In genomic region chr18:36717422-36718110, GRCh38 we compare ENCODE assay signal across 15 cellular contexts.
DNase-seq lines count a peak whose midpoint lies in the region; ATAC-seq lines count a peak whose summit lies in the region.
"Had no signal": no experiment of that assay in that cellular context is flagged by ENCODE, and none has a peak within 500 bp of the region (broad histone marks: within the 10 kb centered on the region; RNA-seq: fewer than 3 reads in every experiment).

No MANE protein-coding gene starts in this region.

- no peak overlapping the region for H2BK15ac ChIP-seq in mesendoderm (replicated peaks; ENCODE audit: low read depth)

- no peak overlapping the region for H2BK120ac ChIP-seq in mesendoderm (ENCODE audit: low read depth, low read length)

- no peak overlapping the region for H3K4me2 ChIP-seq in mesendoderm (ENCODE audit: low read length)
- H3K4me2 ChIP-seq: BLaER1 had no signal

- H3K36me3 ChIP-seq in mesendoderm (ENCODE audit: control insufficient read depth, insufficient read depth, low read length) = no peaks in the 10 kb centered on the region
- H3K36me3 ChIP-seq: BLaER1 had no signal

- intact Hi-C loops in cardiac septum (cut with DNase I) = no loop called here
- intact Hi-C loops in Right ventricle myocardium superior (cut with DNase I) = no loop called here

- H2BK5ac ChIP-seq in mesendoderm (ENCODE audit: low read length) = no peak overlapping the region

- H3K79me2 ChIP-seq in mesendoderm (ENCODE audit: control insufficient read depth, insufficient read depth, low read length) = no peaks in the 10 kb centered on the region

- H2AK5ac ChIP-seq in mesendoderm (ENCODE audit: low read length) = no peak overlapping the region

- peak; percentile 71 for DNase-seq in cardiac septum (ENCODE audit: low spot score)
- no peak for DNase-seq in Right ventricle myocardium superior
- DNase-seq in NCI-H510A treated with DMSO at 0.1 percent for 48 hours (lab: John Stamatoyannopoulos, UW) = peak; percentile 34
- peak; percentile 3 for DNase-seq in mesendoderm
- no peak for DNase-seq in activated effector memory CD4-positive, alpha-beta T cell treated with anti-CD3 and anti-CD28 coated beads, Interleukin-2, amount 50 U/mL, for 16 hours
- DNase-seq: 8988T; CD4-positive, alpha-beta memory T cell; DMS153; DMS79; GF-D8; H9 had no signal

- no peaks in the 10 kb centered on the region for H3K79me1 ChIP-seq in mesendoderm (ENCODE audit: low read length)

- H4K5ac ChIP-seq in mesendoderm (ENCODE audit: low read length) = no peak overlapping the region

- H3K23ac ChIP-seq in mesendoderm (ENCODE audit: low read length) = no peak overlapping the region

- H3K27me3 ChIP-seq in mesendoderm (ENCODE audit: insufficient read depth, low read length, poor library complexity) = no peaks in the 10 kb centered on the region
- H3K27me3 ChIP-seq: BLaER1 had no signal

- H3K27ac ChIP-seq in mesendoderm (ENCODE audit: low read depth, low read length) = no peak overlapping the region
- H3K27ac ChIP-seq: BLaER1 had no signal

- no peak overlapping the region for H3K18ac ChIP-seq in mesendoderm (ENCODE audit: low read length)

- H3K4ac ChIP-seq in mesendoderm (ENCODE audit: low read depth, low read length) = no peak overlapping the region

- ATAC-seq in Right ventricle myocardium superior (ENCODE audit: poor library complexity) = no peak
- no peak for ATAC-seq in GM21390 (IDR thresholded peaks at IDR 0.05; ENCODE audit: unreplicated experiment)
- no peak for ATAC-seq in GM19324 (IDR thresholded peaks at IDR 0.05; ENCODE audit: low FRiP score, unreplicated experiment)
- ATAC-seq: HepG2 had no signal

- no peak overlapping the region for H3K56ac ChIP-seq in mesendoderm (ENCODE audit: low read length)

- H3K9ac ChIP-seq in mesendoderm (ENCODE audit: low read length) = no peak overlapping the region
- H3K9ac ChIP-seq: BLaER1 had no signal

- no CpG with 5 or more reads among the region's 12 CpGs for WGBS in mesendoderm (ENCODE audit: extremely low coverage, insufficient coverage, low lambda C conversion rate)

- H4K8ac ChIP-seq in mesendoderm (ENCODE audit: low read depth, low read length) = no peak overlapping the region

- peaks cover 4% of the 10 kb centered on the region for H3K4me1 ChIP-seq in mesendoderm (ENCODE audit: control insufficient read depth, low read depth, low read length)
- H3K4me1 ChIP-seq: BLaER1 had no signal

- no peak overlapping the region for H3K4me3 ChIP-seq in mesendoderm (ENCODE audit: low read length)
- H3K4me3 ChIP-seq: BLaER1 had no signal

Comparison
In these comparisons a context has a peak if more than half of its experiments do, and no peak if none do; other contexts are left out.
1. DNase-seq: peak in cardiac septum (single experiment), NCI-H510A treated with DMSO at 0.1 percent for 48 hours (single experiment) and mesendoderm (single experiment); none in Right ventricle myocardium superior (single experiment) and activated effector memory CD4-positive, alpha-beta T cell treated with anti-CD3 and anti-CD28 coated beads, Interleukin-2, amount 50 U/mL, for 16 hours (single experiment).